ENCODE assay signal across 10 cellular contexts in genomic region chr20:43925786-43926185, GRCh38. TPM values are rescaled to one million over a fixed set of nuclear protein-coding genes. Genes with fewer than 3 reads are reported as not detected.
A peak's percentile ranks its signal among the peaks of the same experiment; 100 is the strongest.
DNase-seq lines count a peak whose midpoint lies in the region; ATAC-seq, FAIRE-seq and TF ChIP-seq lines count a peak whose summit lies in the region.
"Had no signal": no experiment of that assay in that cellular context is flagged by ENCODE, and none has a peak within 500 bp of the region (broad histone marks: within the 10 kb centered on the region; RNA-seq: fewer than 3 reads in every experiment).

No MANE protein-coding gene starts in this region.

- H3K9me3 ChIP-seq in left lung: no peaks in the 10 kb centered on the region
- H3K9me3 ChIP-seq in kidney (ENCODE audit: control insufficient read depth in 1 of 2, low read length in 2 of 2): no peaks in the 10 kb centered on the region
- H3K9me3 ChIP-seq: heart left ventricle had no signal

- peaks cover 8 to 20% of the 10 kb centered on the region in 2 donors for H3K4me1 ChIP-seq in left lung
- H3K4me1 ChIP-seq in kidney (ENCODE audit: control insufficient read depth in 1 of 2, insufficient read depth in 1 of 2, low read depth in 1 of 2, low read length in 2 of 2): no peaks in the 10 kb centered on the region

- no peaks in the 10 kb centered on the region; the same call in 1 of the 2 replicates for H3K27me3 Mint-ChIP-seq in WTC11 (ENCODE audit: low read depth)

- H3K4me3 ChIP-seq in left lung: no peak overlapping the region
- no peak overlapping the region for H3K4me3 ChIP-seq in kidney (ENCODE audit: low read length in 2 of 2)
- H3K4me3 ChIP-seq: heart left ventricle had no signal

- H3K9me3 Mint-ChIP-seq in WTC11: no peaks in the 10 kb centered on the region

- no peak overlapping the region for H3K9ac ChIP-seq in kidney (ENCODE audit: low read length in 2 of 2)

- H3K36me3 ChIP-seq in left lung (no peaks in the 10 kb centered on the region), kidney (ENCODE audit: control insufficient read depth in 1 of 2, insufficient read depth in 2 of 2, low read length in 2 of 2) (no peaks in the 10 kb centered on the region)
- H3K36me3 ChIP-seq: heart left ventricle had no signal

- POLR2A ChIA-PET in WTC11 (lab: Charles Lee): no interaction called here

- H3K27ac ChIP-seq in left lung: peak overlapping the region in 1 of 2 donors; percentile 34
- no peak overlapping the region for H3K27ac ChIP-seq in kidney (ENCODE audit: low read depth in 2 of 2, low read length in 2 of 2)
- H3K27ac ChIP-seq: heart left ventricle had no signal

- H3K4me1 Mint-ChIP-seq in WTC11: peaks cover 16% of the 10 kb centered on the region

- CTCF ChIA-PET in WTC11 (lab: Charles Lee): interaction anchor here (0.5 to 1.4 kb wide), 8 partner anchors 10 to 1119 kb away, joined by 3 to 5 read pairs (median 3); no protein-coding TSS in a partner anchor

- DNase-seq in EL (peak; percentile 68), LHCN-M2 (ENCODE audit: low read depth) (peak; percentile 61), WTC11 (ENCODE audit: low spot score) (no peak), left lung (no peak), cerebellar cortex (ENCODE audit: low spot score) (no peak), kidney (no peak), NCI-H82 treated with DMSO at 0.1 percent for 48 hours (lab: John Stamatoyannopoulos, UW; ENCODE audit: unreplicated experiment) (no peak)
- DNase-seq in effector CD8-positive, alpha-beta T cell (lab: John Stamatoyannopoulos, UW): no peak
- DNase-seq: T-helper 9 cell had no signal

- intact Hi-C loops in left lung (cut with DNase I): no loop called here
- intact Hi-C loops in kidney (cut with DNase I): no loop called here

- no peaks in the 10 kb centered on the region for H3K36me3 Mint-ChIP-seq in WTC11

- H3K27me3 ChIP-seq in left lung: peaks cover 0 to 12% of the 10 kb centered on the region in 2 donors

- no peak for FAIRE-seq in kidney (lab: Jason Lieb, UNC)

- no peak overlapping the region for H3K4me3 Mint-ChIP-seq in WTC11

- ATAC-seq in WTC11 (peak; percentile 32; the same call in 1 of the 2 replicates), left lung (peak; percentile 44)
- ATAC-seq: heart left ventricle had no signal

- TF ChIP-seq CTCF in WTC11 (IDR thresholded peaks at IDR 0.05): no peak
- no peak for TF ChIP-seq CTCF in left lung (IDR thresholded peaks at IDR 0.05)
- TF ChIP-seq CTCF in kidney (IDR thresholded peaks at IDR 0.05; ENCODE audit: borderline replicate concordance, extremely low read depth, insufficient read depth): no peak

- no peak overlapping the region for H3K27ac Mint-ChIP-seq in WTC11

TF ChIP-seq in WTC11, 78 proteins besides CTCF, POLR2A, EP300 and RAD21:
- TF ChIP-seq ZNF416 (CRISPR knock-in tag; IDR thresholded peaks at IDR 0.05): no peak
- no peak for TF ChIP-seq IRF1 (CRISPR knock-in tag; IDR thresholded peaks at IDR 0.05)
- no peak for TF ChIP-seq FOXP1 (CRISPR knock-in tag; IDR thresholded peaks at IDR 0.05; ENCODE audit: borderline replicate concordance)
- no peak for TF ChIP-seq GTF2I (CRISPR knock-in tag; conservative IDR thresholded peaks at IDR 0.05)
- TF ChIP-seq FOXP4 (CRISPR knock-in tag; IDR thresholded peaks at IDR 0.05): no peak
- TF ChIP-seq ZNF219 (CRISPR knock-in tag; IDR thresholded peaks at IDR 0.05; ENCODE audit: borderline replicate concordance): no peak
- TF ChIP-seq ETV6 (CRISPR knock-in tag; IDR thresholded peaks at IDR 0.05): no peak
- no peak for TF ChIP-seq KAT7 (CRISPR knock-in tag; IDR thresholded peaks at IDR 0.05; ENCODE audit: borderline replicate concordance)
- TF ChIP-seq ATF1 (CRISPR knock-in tag; IDR thresholded peaks at IDR 0.05): no peak
- TF ChIP-seq MYBL2 (CRISPR knock-in tag; IDR thresholded peaks at IDR 0.05): no peak
- TF ChIP-seq OVOL2 (CRISPR knock-in tag; IDR thresholded peaks at IDR 0.05; ENCODE audit: borderline replicate concordance): no peak
- TF ChIP-seq ZNF263 (CRISPR knock-in tag; IDR thresholded peaks at IDR 0.05; ENCODE audit: low read depth): no peak
- no peak for TF ChIP-seq ZNF317 (CRISPR knock-in tag; IDR thresholded peaks at IDR 0.05; ENCODE audit: borderline replicate concordance, low read depth)
- no peak for TF ChIP-seq NFE2L1 (CRISPR knock-in tag; IDR thresholded peaks at IDR 0.05)
- TF ChIP-seq E2F1 (CRISPR knock-in tag; IDR thresholded peaks at IDR 0.05): no peak
- TF ChIP-seq HMGA2 (CRISPR knock-in tag; IDR thresholded peaks at IDR 0.05): no peak
- TF ChIP-seq USF1 (CRISPR knock-in tag; IDR thresholded peaks at IDR 0.05): no peak

RNA-seq across cellular contexts. Expression of gene TOX2, which starts 11.1 kb away (rescaled TPM):
- total RNA-seq in LHCN-M2 (2014; rRNA removed) (1.6 and 2.2 TPM in 2 replicates), WTC11 (2021) (1.9 to 3.4 TPM (median 2.4 TPM) in 3 replicates), left lung (10 to 100 TPM; 14.5 to 29.9 TPM), kidney (5.9 TPM)
- polyA plus RNA-seq in LHCN-M2 (2012): 3.8 TPM
- polyA plus RNA-seq in kidney (ENCODE audit: insufficient read depth, low read depth, low replicate concordance): 4.7 TPM

Comparison
In these comparisons a context has a peak if more than half of its experiments do, and no peak if none do; other contexts are left out.
1. DNase-seq: peak in EL (single experiment) and LHCN-M2 (single experiment); none in WTC11 (single experiment), left lung (0 of 2), cerebellar cortex (single experiment), effector CD8-positive, alpha-beta T cell (single experiment), kidney (single experiment) and NCI-H82 treated with DMSO at 0.1 percent for 48 hours (single experiment).